ENCODE assay signal across 1 cellular context in genomic region chr13:102845630-102846260, GRCh38.
A peak's percentile ranks its signal among the peaks of the same experiment; 100 is the strongest.
TF ChIP-seq lines count a peak whose summit lies in the region.

Gene ERCC5 (plus strand): TSS chr13:102846032. CDS start chr13:102846267, 235 bp downstream.

TF ChIP-seq in K562, 482 proteins besides CTCF, POLR2A, EP300 and RAD21 (continued from another document and continues in another):
- TF ChIP-seq RNF219 (CRISPR knock-in tag; IDR thresholded peaks at IDR 0.05) (no peak), CC2D1A (IDR thresholded peaks at IDR 0.05) (peak; percentile 60; the same call in 1 of the 2 replicates), BCL6 (CRISPR knock-in tag; IDR thresholded peaks at IDR 0.05) (no peak), NCOA6 (IDR thresholded peaks at IDR 0.05) (no peak), HDAC8 (tag; IDR thresholded peaks at IDR 0.05) (no peak), ZBTB8A (IDR thresholded peaks at IDR 0.05; ENCODE audit: partially characterized antibody) (no peak), ZMIZ1 (IDR thresholded peaks at IDR 0.05; ENCODE audit: low read depth in 2 of 2, low read length in 2 of 2) (no peak), MNT (conservative IDR thresholded peaks at IDR 0.05) (peak; percentile 66 to 86), MTA3 (IDR thresholded peaks at IDR 0.05; ENCODE audit: borderline replicate concordance) (peak; percentile 99), SMAD2 (IDR thresholded peaks at IDR 0.05; ENCODE audit: low read depth, low read length) (no peak), ZNF780A (CRISPR knock-in tag; IDR thresholded peaks at IDR 0.05) (no peak), BDP1 (IDR thresholded peaks at IDR 0.05; ENCODE audit: insufficient read depth, insufficient read length) (no peak), TCFL5 (CRISPR knock-in tag; conservative IDR thresholded peaks at IDR 0.05) (no peak), ZNF280B (CRISPR knock-in tag; IDR thresholded peaks at IDR 0.05) (no peak), ZKSCAN3 (CRISPR knock-in tag; IDR thresholded peaks at IDR 0.05) (no peak), ZNF274 (IDR thresholded peaks at IDR 0.05; ENCODE audit: borderline replicate concordance, low read depth, low read length) (no peak), ZNF398 (CRISPR knock-in tag; IDR thresholded peaks at IDR 0.05) (no peak), DPF2 (IDR thresholded peaks at IDR 0.05) (no peak), ELF2 (CRISPR knock-in tag; IDR thresholded peaks at IDR 0.05) (peak; percentile 90), DLX4 (CRISPR knock-in tag; IDR thresholded peaks at IDR 0.05) (no peak), ELK3 (CRISPR knock-in tag; IDR thresholded peaks at IDR 0.05) (no peak), IFI16 (CRISPR knock-in tag; IDR thresholded peaks at IDR 0.05) (no peak), ZSCAN32 (CRISPR knock-in tag; IDR thresholded peaks at IDR 0.05) (no peak), ZNF445 (CRISPR knock-in tag; IDR thresholded peaks at IDR 0.05; ENCODE audit: low read depth) (no peak), ZNF740 (CRISPR knock-in tag; IDR thresholded peaks at IDR 0.05) (0 out of 2 replicates have a peak, but pooled peaks have one; percentile 44), ZNF740 (tag; IDR thresholded peaks at IDR 0.05) (no peak), THRA (IDR thresholded peaks at IDR 0.05) (no peak), EGR1 (conservative IDR thresholded peaks at IDR 0.05) (peak; percentile 87), ZNF146 (CRISPR knock-in tag; IDR thresholded peaks at IDR 0.05; ENCODE audit: unreplicated experiment) (no peak), KLF16 (IDR thresholded peaks at IDR 0.05) (peak; percentile 63), NFIC (IDR thresholded peaks at IDR 0.05) (peak; percentile 20; the same call in 1 of the 2 replicates), TFAM (CRISPR knock-in tag; conservative IDR thresholded peaks at IDR 0.05) (no peak), RB1 (IDR thresholded peaks at IDR 0.05; ENCODE audit: low read depth) (peak; percentile 82), ZNF3 (CRISPR knock-in tag; IDR thresholded peaks at IDR 0.05) (no peak), POLR3A (IDR thresholded peaks at IDR 0.05; ENCODE audit: borderline replicate concordance, extremely low read depth, insufficient read depth, insufficient read length) (no peak), ZNF766 (CRISPR knock-in tag; conservative IDR thresholded peaks at IDR 0.05) (no peak), ZNF408 (CRISPR knock-in tag; IDR thresholded peaks at IDR 0.05; ENCODE audit: low read depth) (no peak), ZNF764 (CRISPR knock-in tag; IDR thresholded peaks at IDR 0.05; ENCODE audit: low read depth) (no peak), ARID3B (CRISPR knock-in tag; IDR thresholded peaks at IDR 0.05; ENCODE audit: borderline replicate concordance) (no peak), MAFK (IDR thresholded peaks at IDR 0.05; ENCODE audit: low read length) (no peak), CCNT2 (IDR thresholded peaks at IDR 0.05; ENCODE audit: borderline replicate concordance, extremely low read depth, insufficient read length, low read depth, low read length) (peak; percentile 28), ZNF253 (CRISPR knock-in tag; conservative IDR thresholded peaks at IDR 0.05) (no peak), EHMT2 (IDR thresholded peaks at IDR 0.05) (no peak), ILF3 (IDR thresholded peaks at IDR 0.05; ENCODE audit: borderline replicate concordance) (no peak), ELK1 (CRISPR knock-in tag; IDR thresholded peaks at IDR 0.05) (no peak), TEAD2 (tag; IDR thresholded peaks at IDR 0.05) (no peak), EP400 (IDR thresholded peaks at IDR 0.05) (peak; percentile 91), CBFA2T3 (IDR thresholded peaks at IDR 0.05) (no peak), DACH1 (IDR thresholded peaks at IDR 0.05; ENCODE audit: partially characterized antibody) (peak; percentile 46), CHD2 (IDR thresholded peaks at IDR 0.05; ENCODE audit: low read depth, low read length) (no peak), ZNF584 (CRISPR knock-in tag; IDR thresholded peaks at IDR 0.05; ENCODE audit: low read depth) (no peak)
